Comparison of ENCODE assay signal across 1 cellular context in genomic region chr15:90126457-90127435, GRCh38.
TF ChIP-seq lines count a peak whose summit lies in the region.

No MANE protein-coding gene starts in this region.

TF ChIP-seq in HepG2, 621 proteins besides CTCF, POLR2A, EP300 and RAD21 (continued from another document and continues in another):
- TF ChIP-seq ZNF550 (CRISPR knock-in tag; IDR thresholded peaks at IDR 0.05; ENCODE audit: borderline replicate concordance), result no peak
- TF ChIP-seq FOXA3 (CRISPR knock-in tag; IDR thresholded peaks at IDR 0.05), result peak; percentile 46; the same call in 1 of the 2 replicates
- TF ChIP-seq ZGPAT (CRISPR knock-in tag; IDR thresholded peaks at IDR 0.05), result peak; percentile 58
- TF ChIP-seq TFAP4 (IDR thresholded peaks at IDR 0.05; ENCODE audit: borderline replicate concordance, low read depth), result peak; percentile 72; the same call in 1 of the 2 replicates
- TF ChIP-seq AKAP8 (CRISPR knock-in tag; IDR thresholded peaks at IDR 0.05), result no peak
- peak; percentile 53; the same call in 1 of the 2 replicates for TF ChIP-seq ZNF609 (CRISPR knock-in tag; IDR thresholded peaks at IDR 0.05; ENCODE audit: borderline replicate concordance)
- 0 out of 2 replicates have a peak, but pooled peaks have one; percentile 20 for TF ChIP-seq GFI1 (CRISPR knock-in tag; IDR thresholded peaks at IDR 0.05; ENCODE audit: borderline replicate concordance)
- TF ChIP-seq ZFP37 (CRISPR knock-in tag; IDR thresholded peaks at IDR 0.05; ENCODE audit: borderline replicate concordance), result no peak
- peak; percentile 45 for TF ChIP-seq CREM (IDR thresholded peaks at IDR 0.05)
- no peak for TF ChIP-seq CREM (CRISPR knock-in tag; IDR thresholded peaks at IDR 0.05)
- no peak for TF ChIP-seq SNAPC4 (CRISPR knock-in tag; IDR thresholded peaks at IDR 0.05)
- TF ChIP-seq MEF2D (CRISPR knock-in tag; IDR thresholded peaks at IDR 0.05), result peak; percentile 91
- no peak for TF ChIP-seq E2F2 (CRISPR knock-in tag; IDR thresholded peaks at IDR 0.05; ENCODE audit: borderline replicate concordance)
- TF ChIP-seq ZNF431 (CRISPR knock-in tag; IDR thresholded peaks at IDR 0.05; ENCODE audit: borderline replicate concordance, low read depth), result peak; percentile 76; the same call in 1 of the 2 replicates
- TF ChIP-seq ZEB1 (IDR thresholded peaks at IDR 0.05; ENCODE audit: insufficient replicate concordance, low read depth), result peak; percentile 80
- TF ChIP-seq BRD4 (CRISPR knock-in tag; IDR thresholded peaks at IDR 0.05), result no peak
- no peak for TF ChIP-seq ZFP41 (CRISPR knock-in tag; IDR thresholded peaks at IDR 0.05; ENCODE audit: borderline replicate concordance)
- no peak for TF ChIP-seq POLR2AphosphoS2 (IDR thresholded peaks at IDR 0.05; ENCODE audit: low read depth, low read length)
- TF ChIP-seq ZBTB42 (CRISPR knock-in tag; IDR thresholded peaks at IDR 0.05), result no peak
- TF ChIP-seq AGO2 (optimal IDR thresholded peaks at IDR 0.05; ENCODE audit: low read depth, low read length), result no peak
- TF ChIP-seq TCF7 (IDR thresholded peaks at IDR 0.05; ENCODE audit: low read depth), result peak; percentile 17; the same call in 1 of the 2 replicates
- TF ChIP-seq HNF4G (IDR thresholded peaks at IDR 0.05; ENCODE audit: borderline replicate concordance, low read depth, low read length), result 0 out of 2 replicates have a peak, but pooled peaks have one; percentile 25
- TF ChIP-seq HNF4G (CRISPR knock-in tag; IDR thresholded peaks at IDR 0.05; ENCODE audit: borderline replicate concordance, low read depth), result no peak; the same call in 1 of the 2 replicates
- no peak for TF ChIP-seq ZNF589 (CRISPR knock-in tag; conservative IDR thresholded peaks at IDR 0.05)
- no peak for TF ChIP-seq XBP1 (CRISPR knock-in tag; IDR thresholded peaks at IDR 0.05)
- peak; percentile 53; the same call in 1 of the 2 replicates for TF ChIP-seq DRAP1 (CRISPR knock-in tag; IDR thresholded peaks at IDR 0.05)
- 0 out of 2 replicates have a peak, but pooled peaks have one; percentile 31 for TF ChIP-seq ZHX2 (IDR thresholded peaks at IDR 0.05; ENCODE audit: low read depth)
- no peak for TF ChIP-seq ZHX2 (CRISPR knock-in tag; IDR thresholded peaks at IDR 0.05; ENCODE audit: borderline replicate concordance)
- no peak for TF ChIP-seq ZNF713 (CRISPR knock-in tag; IDR thresholded peaks at IDR 0.05)
- TF ChIP-seq TP53 (CRISPR knock-in tag; conservative IDR thresholded peaks at IDR 0.05), result no peak
- TF ChIP-seq MED1 (CRISPR knock-in tag; IDR thresholded peaks at IDR 0.05), result peak; percentile 89
- TF ChIP-seq MXI1 (IDR thresholded peaks at IDR 0.05; ENCODE audit: borderline replicate concordance, low read depth, low read length), result peak; percentile 7; the same call in 1 of the 3 replicates
- peak; percentile 87 for TF ChIP-seq ESRRA (CRISPR knock-in tag; IDR thresholded peaks at IDR 0.05; ENCODE audit: low read depth)
- peak; percentile 63; the same call in 1 of the 2 replicates for TF ChIP-seq MEIS1 (CRISPR knock-in tag; IDR thresholded peaks at IDR 0.05; ENCODE audit: borderline replicate concordance)
- TF ChIP-seq BATF2 (CRISPR knock-in tag; IDR thresholded peaks at IDR 0.05), result no peak
- TF ChIP-seq LBX2 (CRISPR knock-in tag; IDR thresholded peaks at IDR 0.05; ENCODE audit: borderline replicate concordance), result no peak
- no peak for TF ChIP-seq ATAD3A (CRISPR knock-in tag; IDR thresholded peaks at IDR 0.05)
